ENCODE assay signal across 8 cellular contexts in genomic region chr3:120506828-120507774, GRCh38. TPM values are rescaled to one million over a fixed set of nuclear protein-coding genes. Genes with fewer than 3 reads are reported as not detected.
A peak's percentile ranks its signal among the peaks of the same experiment; 100 is the strongest.
DNase-seq lines count a peak whose midpoint lies in the region; ATAC-seq and TF ChIP-seq lines count a peak whose summit lies in the region.

No MANE protein-coding gene starts in this region.

- H3K79me2 ChIP-seq in SK-N-SH (ENCODE audit: insufficient read depth) = no peaks in the 10 kb centered on the region

- H3K9ac ChIP-seq in SK-N-SH = no peak overlapping the region

- ATAC-seq in foreskin keratinocyte (peak; percentile 63), psoas muscle (peak in 2 of 4 donors; percentile 30 to 63), HG03039 (IDR thresholded peaks at IDR 0.05; ENCODE audit: unreplicated experiment) (no peak)

- WGBS in SK-N-SH (ENCODE audit: low lambda C conversion rate) = 64% methylated on average over 10 of the region's 10 CpGs
- 50 to 53% (median 51%) methylated on average over 10 of the region's 10 CpGs for WGBS in psoas muscle, 3 donors

- H2AFZ ChIP-seq in SK-N-SH (ENCODE audit: low read depth) = no peak overlapping the region

- H3K27ac ChIP-seq in SK-N-SH (ENCODE audit: low read depth in 2 of 2, low read length in 1 of 2) (no peak overlapping the region), foreskin keratinocyte (no peak overlapping the region), psoas muscle (no peak overlapping the region)

- no peaks in the 10 kb centered on the region for H3K9me2 ChIP-seq in SK-N-SH

- TF ChIP-seq RAD21 in SK-N-SH (IDR thresholded peaks at IDR 0.05; ENCODE audit: low read length) = peak; percentile 61

- no peak overlapping the region for H3K4me2 ChIP-seq in SK-N-SH

- CTCF ChIA-PET in SK-N-SH (lab: Yijun Ruan, JAX) = interaction anchor here (0.5 to 4.2 kb wide), 8 partner anchors 12 to 615 kb away, joined by 3 to 29 read pairs (median 3); no protein-coding TSS in a partner anchor

- H4K20me1 ChIP-seq in SK-N-SH (ENCODE audit: insufficient read depth) = no peaks in the 10 kb centered on the region

- POLR2A ChIA-PET in SK-N-SH (lab: Yijun Ruan, JAX) = no interaction called here

- H3K4me3 ChIP-seq in SK-N-SH (ENCODE audit: low read depth in 2 of 2, low read length in 1 of 2) (no peak overlapping the region), psoas muscle (no peak overlapping the region)

- TF ChIP-seq EP300 in SK-N-SH (IDR thresholded peaks at IDR 0.05; ENCODE audit: borderline replicate concordance in 1 of 2, low read depth in 1 of 2, low read length in 1 of 2) = no peak

- H3K36me3 ChIP-seq in SK-N-SH (replicated peaks in 1 of 2; ENCODE audit: control insufficient read depth in 1 of 2, insufficient read depth in 2 of 2, low read length in 1 of 2) = no peaks in the 10 kb centered on the region
- no peaks in the 10 kb centered on the region for H3K36me3 ChIP-seq in psoas muscle (ENCODE audit: insufficient read depth in 1 of 2, low read depth in 1 of 2)

- H3F3A ChIP-seq in SK-N-SH (replicated peaks; ENCODE audit: insufficient read depth) = no peaks in the 10 kb centered on the region

- peaks cover 0 to 10% of the 10 kb centered on the region in 2 experiments; a peak in 2 of 4 replicates for H3K4me1 ChIP-seq in SK-N-SH (ENCODE audit: control insufficient read depth in 1 of 2, insufficient read depth in 2 of 2, low read depth in 1 of 2, low read length in 1 of 2)
- H3K4me1 ChIP-seq in foreskin keratinocyte = peaks cover 4% of the 10 kb centered on the region
- no peaks in the 10 kb centered on the region for H3K4me1 ChIP-seq in psoas muscle

- intact Hi-C loops in psoas muscle (cut with DNase I) (loop anchor here in 1 of 2 donors (2.0 to 5.0 kb wide), 2 partner anchors 88 to 265 kb away; no protein-coding TSS in a partner anchor), posterior vena cava (cut with DNase I) (loop anchor here in 1 of 2 donors (10.0 kb wide), 1 partner anchor 82 kb away; no protein-coding TSS in a partner anchor)

- DNase-seq in DMS153 treated with DMSO at 0.1 percent for 48 hours (lab: John Stamatoyannopoulos, UW; ENCODE audit: unreplicated experiment) (peak; percentile 49), DMS153 (lab: John Stamatoyannopoulos, UW) (no peak), HuH-7 (ENCODE audit: low spot score) (peak; percentile 20), SK-N-SH (peak; percentile 34), foreskin keratinocyte (peak in 1 of 2 donors; percentile 22), psoas muscle (no peak), posterior vena cava (ENCODE audit: low spot score) (no peak)

- TF ChIP-seq CTCF in SK-N-SH (IDR thresholded peaks at IDR 0.05) (peak; percentile 76), foreskin keratinocyte (conservative IDR thresholded peaks at IDR 0.05) (peak; percentile 70), psoas muscle (IDR thresholded peaks at IDR 0.05) (peak; percentile 53)

- H3K27me3 ChIP-seq in SK-N-SH (ENCODE audit: insufficient read depth) (no peaks in the 10 kb centered on the region), foreskin keratinocyte (peaks cover 12% of the 10 kb centered on the region), psoas muscle (ENCODE audit: insufficient read depth in 3 of 3, low read length in 2 of 3) (no peaks in the 10 kb centered on the region)

- H3K9me3 ChIP-seq in SK-N-SH (no peaks in the 10 kb centered on the region), psoas muscle (no peaks in the 10 kb centered on the region)

TF ChIP-seq in SK-N-SH, 30 proteins besides CTCF, POLR2A, EP300 and RAD21:
- no peak for TF ChIP-seq SIN3A (IDR thresholded peaks at IDR 0.05; ENCODE audit: borderline replicate concordance, low read depth, low read length)
- TF ChIP-seq SMC3 (IDR thresholded peaks at IDR 0.05; ENCODE audit: low read depth, low read length) = peak; percentile 64

RNA-seq across cellular contexts. Expression of gene FSTL1, which starts 56.3 kb away (rescaled TPM):
- polyA plus RNA-seq in SK-N-SH (2012; rRNA removed) (329 and 454 TPM in 2 replicates), foreskin keratinocyte (29.5 and 32.3 TPM in 2 replicates), psoas muscle (10 to 100 TPM; 11.9 to 24.2 (median 15.4) TPM)
- polyA plus RNA-seq in SK-N-SH (2012; cell fraction: cytosol; rRNA removed) = 409 and 444 TPM in 2 replicates
- polyA plus RNA-seq in SK-N-SH (2012; cell fraction: nucleus; rRNA removed) = 657 and 858 TPM in 2 replicates
- total RNA-seq in foreskin keratinocyte (86.4 and 89.3 TPM in 2 replicates), psoas muscle (10 to 100 TPM; 43.9 to 62.6 (median 49.5) TPM), posterior vena cava (1,000 to 10,000 TPM in 1 of 2 donors, 100 to 1,000 TPM in 1; 548 to 1,310 TPM)

Comparison
In these comparisons a context has a peak if more than half of its experiments do, and no peak if none do; other contexts are left out.
1. DNase-seq: peak in DMS153 treated with DMSO at 0.1 percent for 48 hours (single experiment), HuH-7 (single experiment) and SK-N-SH (single experiment); none in DMS153 (single experiment), psoas muscle (0 of 2) and posterior vena cava (single experiment).
2. Peak in every context shown above with its lines, with median percentiles within 50 percentile points of each other: CTCF ChIP-seq.